26 cellular contexts compared by ENCODE assay signal in genomic region chr19:1985588-1986356, GRCh38. TPM values are rescaled to one million over a fixed set of nuclear protein-coding genes. Genes with fewer than 3 reads are reported as not detected.
A peak's percentile ranks its signal among the peaks of the same experiment; 100 is the strongest.
DNase-seq lines count a peak whose midpoint lies in the region; ATAC-seq, FAIRE-seq and TF ChIP-seq lines count a peak whose summit lies in the region.
"Had no signal": no experiment of that assay in that cellular context is flagged by ENCODE, and none has a peak within 500 bp of the region (broad histone marks: within the 10 kb centered on the region; RNA-seq: fewer than 3 reads in every experiment).

No MANE protein-coding gene starts in this region.

- no peak overlapping the region for H3K9ac ChIP-seq in endothelial cell of umbilical vein (replicated peaks; ENCODE audit: extremely low read depth, insufficient read depth, low read length)
- H3K9ac ChIP-seq: BLaER1 treated with 17β-estradiol and CSF1 and Interleukin-3, amounts not matched to agents 10 nM and 100 nM had no signal

- TSS peak; percentile 57 for BruUV-seq in endothelial cell of umbilical vein (replicated peaks; lab: Mats Ljungman, UMichigan)

- H3K4me2 ChIP-seq in endothelial cell of umbilical vein (ENCODE audit: insufficient read depth, low read length), result no peak overlapping the region
- H3K4me2 ChIP-seq: BLaER1 treated with 17β-estradiol and CSF1 and Interleukin-3, amounts not matched to agents 10 nM and 100 nM had no signal

- H3K27me3 Mint-ChIP-seq in stimulated activated naive CD8-positive, alpha-beta T cell treated with anti-CD3 and anti-CD28 coated beads, Interleukin-15, amount 100 ng/mL, for 72 hours, result no peaks in the 10 kb centered on the region
- no peaks in the 10 kb centered on the region for H3K27me3 Mint-ChIP-seq in nephron progenitor cell (ENCODE audit: low read depth, poor library complexity)
- H3K27me3 Mint-ChIP-seq in glutamatergic neuron (ENCODE audit: unreplicated experiment), result peaks cover 16% of the 10 kb centered on the region
- H3K27me3 Mint-ChIP-seq: activated CD4-positive, alpha-beta memory T cell treated with anti-CD3 and anti-CD28 coated beads for 36 hours; memory B cell; T-cell had no signal

- CTCF ChIA-PET in endothelial cell of umbilical vein (lab: Charles Lee), result no interaction called here

- H3K4me1 ChIP-seq in endothelial cell of umbilical vein (ENCODE audit: control insufficient read depth, extremely low read depth, insufficient read depth, low read length) (no peaks in the 10 kb centered on the region), aorta (ENCODE audit: control insufficient read depth in 1 of 2, insufficient read depth in 2 of 2, low read length in 2 of 2) (no peaks in the 10 kb centered on the region)
- H3K4me1 ChIP-seq: Caco-2, gastroesophageal sphincter had no signal

- H3K9me3 ChIP-seq in endothelial cell of umbilical vein (replicated peaks; ENCODE audit: control insufficient read depth, insufficient read depth, low read length) (no peaks in the 10 kb centered on the region), aorta (ENCODE audit: control insufficient read depth, low read length) (no peaks in the 10 kb centered on the region)
- H3K9me3 ChIP-seq: BLaER1 treated with 17β-estradiol and CSF1 and Interleukin-3, amounts not matched to agents 10 nM and 100 nM; Caco-2; gastroesophageal sphincter; thoracic aorta had no signal

- no peaks in the 10 kb centered on the region for H3K9me3 Mint-ChIP-seq in stimulated activated naive CD8-positive, alpha-beta T cell treated with anti-CD3 and anti-CD28 coated beads, Interleukin-15, amount 100 ng/mL, for 72 hours
- no peaks in the 10 kb centered on the region for H3K9me3 Mint-ChIP-seq in nephron progenitor cell
- H3K9me3 Mint-ChIP-seq in glutamatergic neuron (ENCODE audit: unreplicated experiment), result peaks cover 10% of the 10 kb centered on the region
- H3K9me3 Mint-ChIP-seq: activated CD4-positive, alpha-beta memory T cell treated with anti-CD3 and anti-CD28 coated beads for 36 hours; memory B cell; T-cell had no signal

- dilution Hi-C loops in endothelial cell of umbilical vein (cut with MboI; ENCODE audit: extremely low pct_ligation_motif_present, low sequenced_read_pairs), result no loop called here

- TF ChIP-seq CTCF in endothelial cell of umbilical vein (IDR thresholded peaks at IDR 0.05; ENCODE audit: extremely low read depth in 1 of 2, insufficient read depth in 1 of 2, low read depth in 1 of 2, low read length in 2 of 2) (no peak), nephron progenitor cell (IDR thresholded peaks at IDR 0.05) (no peak), glutamatergic neuron (IDR thresholded peaks at IDR 0.05; ENCODE audit: partially characterized antibody, unreplicated experiment) (no peak)

- no peaks in the 10 kb centered on the region for H3K79me2 ChIP-seq in endothelial cell of umbilical vein (ENCODE audit: control insufficient read depth, insufficient read depth, low read length)

- H3K27ac Mint-ChIP-seq in stimulated activated naive CD8-positive, alpha-beta T cell treated with anti-CD3 and anti-CD28 coated beads, Interleukin-15, amount 100 ng/mL, for 72 hours, result peak overlapping the region in 1 of 2 donors; percentile 94
- H3K27ac Mint-ChIP-seq in nephron progenitor cell, result peak overlapping the region; percentile 79
- H3K27ac Mint-ChIP-seq in glutamatergic neuron (ENCODE audit: unreplicated experiment), result no peak overlapping the region
- H3K27ac Mint-ChIP-seq: activated CD4-positive, alpha-beta memory T cell treated with anti-CD3 and anti-CD28 coated beads for 36 hours; memory B cell had no signal

- no peak overlapping the region for H3K4me3 ChIP-seq in endothelial cell of umbilical vein (replicated peaks in 1 of 3; ENCODE audit: insufficient read depth in 1 of 3, low read depth in 1 of 3, low read length in 3 of 3)
- H3K4me3 ChIP-seq in aorta (ENCODE audit: low read length in 2 of 2), result no peak overlapping the region
- H3K4me3 ChIP-seq: BLaER1 treated with 17β-estradiol and CSF1 and Interleukin-3, amounts not matched to agents 10 nM and 100 nM; coronary artery; gastroesophageal sphincter; thoracic aorta had no signal

- WGBS in aorta, 2 donors, result 86 to 87% methylated on average over 42 to 44 of the region's 44 CpGs

- no peak overlapping the region for H3K27ac ChIP-seq in endothelial cell of umbilical vein (ENCODE audit: insufficient read depth, low read depth, low read length)
- H3K27ac ChIP-seq in aorta (ENCODE audit: low read depth in 1 of 2, low read length in 2 of 2), result no peak overlapping the region
- no peak overlapping the region for H3K27ac ChIP-seq in caudate nucleus (ENCODE audit: low read depth, low read length)
- H3K27ac ChIP-seq: BLaER1 treated with 17β-estradiol and CSF1 and Interleukin-3, amounts not matched to agents 10 nM and 100 nM; brain microvascular endothelial cell; coronary artery; gastroesophageal sphincter; thoracic aorta had no signal

- TF ChIP-seq POLR2A in endothelial cell of umbilical vein (IDR thresholded peaks at IDR 0.05; ENCODE audit: low read depth, low read length), result no peak

- intact Hi-C loops in endothelial cell of umbilical vein (cut with micrococcal nuclease), result no loop called here
- intact Hi-C loops in aorta (cut with DNase I), result no loop called here

- no peak for FAIRE-seq in endothelial cell of umbilical vein (lab: Jason Lieb, UNC)
- FAIRE-seq: GM12891, small intestine had no signal

- peak; percentile 22 for ATAC-seq in stimulated activated naive CD8-positive, alpha-beta T cell treated with anti-CD3 and anti-CD28 coated beads, Interleukin-15, amount 100 ng/mL, for 72 hours
- ATAC-seq in stimulated activated naive CD8-positive, alpha-beta T cell treated with anti-CD3 and anti-CD28 coated beads, Interleukin-15, Interleukin-2, amounts not matched to agents 100 U/mL and 50 U/mL, for 24 hours, result no peak
- ATAC-seq in aorta (ENCODE audit: low FRiP score) (peak; percentile 7), GM19452 (IDR thresholded peaks at IDR 0.05; ENCODE audit: unreplicated experiment) (no peak)
- ATAC-seq: activated CD4-positive, CD25-positive, alpha-beta regulatory T cell treated with anti-CD3 and anti-CD28 coated beads, Interleukin-2, amount 50 U/mL, for 24 hours; gastroesophageal sphincter had no signal

- POLR2A ChIA-PET in endothelial cell of umbilical vein (lab: Charles Lee), result no interaction called here

- peaks cover 2% of the 10 kb centered on the region for H3K4me1 Mint-ChIP-seq in stimulated activated naive CD8-positive, alpha-beta T cell treated with anti-CD3 and anti-CD28 coated beads, Interleukin-15, amount 100 ng/mL, for 72 hours
- H3K4me1 Mint-ChIP-seq in nephron progenitor cell (no peaks in the 10 kb centered on the region), glutamatergic neuron (ENCODE audit: low read depth, unreplicated experiment) (no peaks in the 10 kb centered on the region)
- H3K4me1 Mint-ChIP-seq: memory B cell, T-cell had no signal

- DNase-seq in stimulated activated naive CD8-positive, alpha-beta T cell treated with anti-CD3 and anti-CD28 coated beads, Interleukin-15, amount 100 ng/mL, for 72 hours, result no peak
- no peak for DNase-seq in stimulated activated naive CD8-positive, alpha-beta T cell treated with anti-CD3 and anti-CD28 coated beads, Interleukin-15, Interleukin-2, amounts not matched to agents 100 U/mL and 50 U/mL, for 24 hours
- DNase-seq in endothelial cell of umbilical vein (ENCODE audit: low read depth, low spot score) (no peak), nephron progenitor cell (no peak), aorta (no peak), caudate nucleus (lab: John Stamatoyannopoulos, UW) (no peak), glutamatergic neuron (no peak)
- DNase-seq: activated CD4-positive, alpha-beta memory T cell treated with anti-CD3 and anti-CD28 coated beads for 36 hours; brain microvascular endothelial cell; Caco-2; DMS79 treated with DMSO at 0.1 percent for 48 hours; islet precursor cell; NCI-H1417; NCI-H2081 treated with DMSO at 0.1 percent for 48 hours; NCI-H446 treated with DMSO at 0.1 percent for 48 hours; small intestine; stimulated activated CD4-positive, alpha-beta T cell treated with anti-CD3 and anti-CD28 coated beads, Interleukin-2, amount 100 ng/mL, for 24 hours; T-cell had no signal

- no peak overlapping the region for H3K4me3 Mint-ChIP-seq in stimulated activated naive CD8-positive, alpha-beta T cell treated with anti-CD3 and anti-CD28 coated beads, Interleukin-15, amount 100 ng/mL, for 72 hours
- H3K4me3 Mint-ChIP-seq in nephron progenitor cell, result no peak overlapping the region
- H3K4me3 Mint-ChIP-seq in glutamatergic neuron (ENCODE audit: unreplicated experiment), result no peak overlapping the region
- H3K4me3 Mint-ChIP-seq: activated CD4-positive, alpha-beta memory T cell treated with anti-CD3 and anti-CD28 coated beads for 36 hours; memory B cell; T-cell had no signal

- H3K27me3 ChIP-seq in endothelial cell of umbilical vein (ENCODE audit: control insufficient read depth in 2 of 2, insufficient read depth in 2 of 2, low read length in 2 of 2) (no peaks in the 10 kb centered on the region), aorta (ENCODE audit: control insufficient read depth in 1 of 2, insufficient read depth in 2 of 2, low read length in 1 of 2) (no peaks in the 10 kb centered on the region)
- H3K27me3 ChIP-seq: BLaER1 treated with 17β-estradiol and CSF1 and Interleukin-3, amounts not matched to agents 10 nM and 100 nM; brain microvascular endothelial cell; gastroesophageal sphincter had no signal

- H3K9me1 ChIP-seq in endothelial cell of umbilical vein (replicated peaks; ENCODE audit: control insufficient read depth, extremely low read depth, insufficient read depth, low read length), result no peaks in the 10 kb centered on the region

- peaks cover 40% of the 10 kb centered on the region for H3K36me3 Mint-ChIP-seq in nephron progenitor cell (ENCODE audit: low read depth)
- no peaks in the 10 kb centered on the region for H3K36me3 Mint-ChIP-seq in glutamatergic neuron (ENCODE audit: unreplicated experiment)

- peaks cover 12 to 49% of the 10 kb centered on the region in 2 experiments for H3K36me3 ChIP-seq in endothelial cell of umbilical vein (ENCODE audit: control insufficient read depth in 2 of 2, extremely low read depth in 1 of 2, insufficient read depth in 2 of 2, low read length in 2 of 2)
- H3K36me3 ChIP-seq in aorta (ENCODE audit: control insufficient read depth in 1 of 2, insufficient read depth in 2 of 2, low read length in 1 of 2), result peaks cover 0 to 7% of the 10 kb centered on the region in 2 donors

- no peak overlapping the region for H2AFZ ChIP-seq in endothelial cell of umbilical vein (ENCODE audit: low read depth, low read length)

- H4K20me1 ChIP-seq in endothelial cell of umbilical vein (replicated peaks; ENCODE audit: control insufficient read depth, extremely low read depth, insufficient read depth, low read length), result no peaks in the 10 kb centered on the region

RNA-seq across cellular contexts. Expression of gene BTBD2, which starts 29.7 kb away (rescaled TPM):
- 73.1 and 78.2 TPM in 2 replicates for total RNA-seq in endothelial cell of umbilical vein
- 59.2 and 76.1 TPM in 2 replicates for polyA plus RNA-seq in endothelial cell of umbilical vein
- 25.7 and 39.0 TPM in 2 replicates for polyA plus RNA-seq in endothelial cell of umbilical vein (2011; cell fraction: cytosol; rRNA removed)
- 28.3 and 30.7 TPM in 2 replicates for polyA plus RNA-seq in endothelial cell of umbilical vein (2011; cell fraction: nucleus; rRNA removed)
- polyA plus RNA-seq in endothelial cell of umbilical vein (2012), result 70.1 and 98.8 TPM in 2 replicates
- 30.8 and 35.3 TPM in 2 replicates for polyA minus RNA-seq in endothelial cell of umbilical vein
- 32.0 TPM for polyA minus RNA-seq in endothelial cell of umbilical vein (2011; cell fraction: cytosol; rRNA and poly(A)+ RNA removed)
- polyA minus RNA-seq in endothelial cell of umbilical vein (2011; cell fraction: nucleus; rRNA and poly(A)+ RNA removed), result 9.5 and 22.0 TPM in 2 replicates
- total RNA-seq in aorta, result 10 to 100 TPM; 46.2 to 62.7 TPM
- polyA plus RNA-seq in aorta, result 10 to 100 TPM; 27.5 to 56.7 TPM
- total RNA-seq in glutamatergic neuron (ENCODE audit: unreplicated experiment), result 70.4 TPM

RNA-seq across cellular contexts. Expression of gene CSNK1G2, which starts 44.8 kb away (rescaled TPM):
- total RNA-seq in endothelial cell of umbilical vein (93.8 and 96.6 TPM in 2 replicates), aorta (10 to 100 TPM; 41.0 to 51.7 TPM), glutamatergic neuron (ENCODE audit: unreplicated experiment) (104 TPM)
- polyA plus RNA-seq in endothelial cell of umbilical vein (110 and 134 TPM in 2 replicates), aorta (10 to 100 TPM; 51.1 to 59.8 TPM)
- polyA plus RNA-seq in endothelial cell of umbilical vein (2011; cell fraction: cytosol; rRNA removed), result 38.8 and 65.3 TPM in 2 replicates
- 260 and 290 TPM in 2 replicates for polyA plus RNA-seq in endothelial cell of umbilical vein (2011; cell fraction: nucleus; rRNA removed)
- polyA plus RNA-seq in endothelial cell of umbilical vein (2012), result 55.9 and 84.3 TPM in 2 replicates
- 54.4 and 69.3 TPM in 2 replicates for polyA minus RNA-seq in endothelial cell of umbilical vein
- 32.7 TPM for polyA minus RNA-seq in endothelial cell of umbilical vein (2011; cell fraction: cytosol; rRNA and poly(A)+ RNA removed)
- 30.7 and 61.8 TPM in 2 replicates for polyA minus RNA-seq in endothelial cell of umbilical vein (2011; cell fraction: nucleus; rRNA and poly(A)+ RNA removed)

Comparison
In these comparisons a context has a peak if more than half of its experiments do, and no peak if none do; other contexts are left out.
1. ATAC-seq: peak in stimulated activated naive CD8-positive, alpha-beta T cell treated with anti-CD3 and anti-CD28 coated beads, Interleukin-15, amount 100 ng/mL, for 72 hours (single experiment) and aorta (single experiment); none in stimulated activated naive CD8-positive, alpha-beta T cell treated with anti-CD3 and anti-CD28 coated beads, Interleukin-15, Interleukin-2, amounts not matched to agents 100 U/mL and 50 U/mL, for 24 hours (single experiment) and GM19452 (single experiment).